8 cellular contexts compared by ENCODE assay signal in genomic region chrX:28586891-28587635, GRCh38. TPM values are rescaled to one million over a fixed set of nuclear protein-coding genes. Genes with fewer than 3 reads are reported as not detected.
DNase-seq lines count a peak whose midpoint lies in the region; ATAC-seq and TF ChIP-seq lines count a peak whose summit lies in the region.

Gene IL1RAPL1 (plus strand): TSS chrX:28587446.

- TF ChIP-seq CTCF in BE2C (IDR thresholded peaks at IDR 0.05; ENCODE audit: low read depth, low read length) (0 out of 2 replicates have a peak, but pooled peaks have one; percentile 12), neural crest cell (conservative IDR thresholded peaks at IDR 0.05) (peak; percentile 58)

- no peak within 1 kb of the TSS for H3K27ac Mint-ChIP-seq in neural crest cell (ENCODE audit: unreplicated experiment)
- H3K27ac Mint-ChIP-seq in natural killer cell treated with Interleukin-12 subunit alpha and Interleukin-12 subunit beta and Interleukin-15 and Interleukin-18, amount 100 ng/mL, for 72 hours = no peak within 1 kb of the TSS

- no peaks in the 10 kb centered on the region for H3K9me3 Mint-ChIP-seq in neural crest cell
- H3K9me3 Mint-ChIP-seq in natural killer cell treated with Interleukin-12 subunit alpha and Interleukin-12 subunit beta and Interleukin-15 and Interleukin-18, amount 100 ng/mL, for 72 hours = no peaks in the 10 kb centered on the region

- DNase-seq in BE2C (no peak), NCI-H526 treated with DMSO at 0.1 percent for 48 hours (lab: John Stamatoyannopoulos, UW) (peak; percentile 57), fibroblast of peridontal ligament (ENCODE audit: extremely low read depth) (peak; percentile 67), neural crest cell (ENCODE audit: low read depth, low spot score) (peak; percentile 35), GF-D8 (lab: John Stamatoyannopoulos, UW) (no peak), DMS 273 treated with DMSO at 0.1 percent for 48 hours (lab: John Stamatoyannopoulos, UW) (no peak)
- DNase-seq in natural killer cell treated with Interleukin-12 subunit alpha and Interleukin-12 subunit beta and Interleukin-15 and Interleukin-18, amount 100 ng/mL, for 72 hours (ENCODE audit: low spot score) = no peak

- peaks cover 9% of the 10 kb centered on the region for H3K27me3 Mint-ChIP-seq in neural crest cell (ENCODE audit: low read depth)
- H3K27me3 Mint-ChIP-seq in natural killer cell treated with Interleukin-12 subunit alpha and Interleukin-12 subunit beta and Interleukin-15 and Interleukin-18, amount 100 ng/mL, for 72 hours = peaks cover 0 to 3% of the 10 kb centered on the region in 2 donors

- no peaks in the 10 kb centered on the region for H3K36me3 Mint-ChIP-seq in neural crest cell (ENCODE audit: low read depth)
- no peaks in the 10 kb centered on the region for H3K36me3 Mint-ChIP-seq in natural killer cell treated with Interleukin-12 subunit alpha and Interleukin-12 subunit beta and Interleukin-15 and Interleukin-18, amount 100 ng/mL, for 72 hours

- H3K4me1 Mint-ChIP-seq in neural crest cell = peaks cover 5% of the 10 kb centered on the region
- no peaks in the 10 kb centered on the region for H3K4me1 Mint-ChIP-seq in natural killer cell treated with Interleukin-12 subunit alpha and Interleukin-12 subunit beta and Interleukin-15 and Interleukin-18, amount 100 ng/mL, for 72 hours (ENCODE audit: low read depth in 2 of 2)

- H3K4me3 ChIP-seq in BE2C (ENCODE audit: low read depth, low read length) = peak within 1 kb of the TSS; percentile 7

- H3K4me1 ChIP-seq in BE2C = no peaks in the 10 kb centered on the region

- ATAC-seq in HG03175 (IDR thresholded peaks at IDR 0.05; ENCODE audit: unreplicated experiment) = no peak
- ATAC-seq in natural killer cell treated with Interleukin-12 subunit alpha and Interleukin-12 subunit beta and Interleukin-15 and Interleukin-18, amount 100 ng/mL, for 72 hours = no peak

- no peak within 1 kb of the TSS for H3K4me3 Mint-ChIP-seq in neural crest cell
- H3K4me3 Mint-ChIP-seq in natural killer cell treated with Interleukin-12 subunit alpha and Interleukin-12 subunit beta and Interleukin-15 and Interleukin-18, amount 100 ng/mL, for 72 hours = no peak within 1 kb of the TSS

- H3K9me3 ChIP-seq in BE2C = no peaks in the 10 kb centered on the region

- H3K36me3 ChIP-seq in BE2C = no peaks in the 10 kb centered on the region

- H3K27me3 ChIP-seq in BE2C = no peaks in the 10 kb centered on the region

RNA-seq across cellular contexts. Expression of gene IL1RAPL1, which starts in this region (rescaled TPM):
- polyA plus RNA-seq in BE2C (2012; ENCODE audit: insufficient read depth, insufficient read length, low read depth) = 0.88 TPM
- total RNA-seq in neural crest cell = 2.7 and 2.9 TPM in 2 replicates
- not detected for total RNA-seq in natural killer cell treated with Interleukin-12 subunit alpha and Interleukin-12 subunit beta and Interleukin-15 and Interleukin-18, amount 100 ng/mL, for 72 hours

Comparison
In these comparisons a context has a peak if more than half of its experiments do, and no peak if none do; other contexts are left out.
1. DNase-seq: peak in NCI-H526 treated with DMSO at 0.1 percent for 48 hours (single experiment), fibroblast of peridontal ligament (single experiment) and neural crest cell (single experiment); none in BE2C (single experiment), GF-D8 (single experiment), DMS 273 treated with DMSO at 0.1 percent for 48 hours (single experiment) and natural killer cell treated with Interleukin-12 subunit alpha and Interleukin-12 subunit beta and Interleukin-15 and Interleukin-18, amount 100 ng/mL, for 72 hours (single experiment).